Comparison of ENCODE assay signal across 1 cellular context in genomic region chr2:46339676-46340459, GRCh38.
TF ChIP-seq lines count a peak whose summit lies in the region.

No MANE protein-coding gene starts in this region.

TF ChIP-seq in K562, 482 proteins besides CTCF, POLR2A, EP300 and RAD21 (continued from another document and continues in another):
- TF ChIP-seq STAT6 (CRISPR knock-in tag; IDR thresholded peaks at IDR 0.05), result peak; percentile 67; the same call in 1 of the 2 replicates
- TF ChIP-seq TAF9B (IDR thresholded peaks at IDR 0.05; ENCODE audit: partially characterized antibody), result peak; percentile 90
- TF ChIP-seq MEF2A (IDR thresholded peaks at IDR 0.05; ENCODE audit: control insufficient read depth, low read depth, low read length), result peak; percentile 11; the same call in 1 of the 2 replicates
- no peak for TF ChIP-seq FOXK1 (CRISPR knock-in tag; IDR thresholded peaks at IDR 0.05; ENCODE audit: borderline replicate concordance)
- TF ChIP-seq RBM14 (IDR thresholded peaks at IDR 0.05; ENCODE audit: borderline replicate concordance, insufficient read depth, low read depth, low read length), result no peak
- TF ChIP-seq SNIP1 (IDR thresholded peaks at IDR 0.05; ENCODE audit: low read depth), result no peak
- no peak for TF ChIP-seq ZNF232 (CRISPR knock-in tag; IDR thresholded peaks at IDR 0.05)
- 0 out of 2 replicates have a peak, but pooled peaks have one; percentile 20 for TF ChIP-seq RBFOX2 (IDR thresholded peaks at IDR 0.05; ENCODE audit: low read depth, low read length)
- TF ChIP-seq IRF2 (CRISPR knock-in tag; IDR thresholded peaks at IDR 0.05), result no peak
- TF ChIP-seq POLR2G (IDR thresholded peaks at IDR 0.05; ENCODE audit: low read depth, low read length), result 0 out of 2 replicates have a peak, but pooled peaks have one; percentile 24
- TF ChIP-seq ZSCAN32 (CRISPR knock-in tag; IDR thresholded peaks at IDR 0.05), result no peak
- no peak for TF ChIP-seq ZNF347 (CRISPR knock-in tag; IDR thresholded peaks at IDR 0.05; ENCODE audit: low read depth)
- no peak for TF ChIP-seq ELF1 (tag; IDR thresholded peaks at IDR 0.05)
- TF ChIP-seq, protein P1, sequence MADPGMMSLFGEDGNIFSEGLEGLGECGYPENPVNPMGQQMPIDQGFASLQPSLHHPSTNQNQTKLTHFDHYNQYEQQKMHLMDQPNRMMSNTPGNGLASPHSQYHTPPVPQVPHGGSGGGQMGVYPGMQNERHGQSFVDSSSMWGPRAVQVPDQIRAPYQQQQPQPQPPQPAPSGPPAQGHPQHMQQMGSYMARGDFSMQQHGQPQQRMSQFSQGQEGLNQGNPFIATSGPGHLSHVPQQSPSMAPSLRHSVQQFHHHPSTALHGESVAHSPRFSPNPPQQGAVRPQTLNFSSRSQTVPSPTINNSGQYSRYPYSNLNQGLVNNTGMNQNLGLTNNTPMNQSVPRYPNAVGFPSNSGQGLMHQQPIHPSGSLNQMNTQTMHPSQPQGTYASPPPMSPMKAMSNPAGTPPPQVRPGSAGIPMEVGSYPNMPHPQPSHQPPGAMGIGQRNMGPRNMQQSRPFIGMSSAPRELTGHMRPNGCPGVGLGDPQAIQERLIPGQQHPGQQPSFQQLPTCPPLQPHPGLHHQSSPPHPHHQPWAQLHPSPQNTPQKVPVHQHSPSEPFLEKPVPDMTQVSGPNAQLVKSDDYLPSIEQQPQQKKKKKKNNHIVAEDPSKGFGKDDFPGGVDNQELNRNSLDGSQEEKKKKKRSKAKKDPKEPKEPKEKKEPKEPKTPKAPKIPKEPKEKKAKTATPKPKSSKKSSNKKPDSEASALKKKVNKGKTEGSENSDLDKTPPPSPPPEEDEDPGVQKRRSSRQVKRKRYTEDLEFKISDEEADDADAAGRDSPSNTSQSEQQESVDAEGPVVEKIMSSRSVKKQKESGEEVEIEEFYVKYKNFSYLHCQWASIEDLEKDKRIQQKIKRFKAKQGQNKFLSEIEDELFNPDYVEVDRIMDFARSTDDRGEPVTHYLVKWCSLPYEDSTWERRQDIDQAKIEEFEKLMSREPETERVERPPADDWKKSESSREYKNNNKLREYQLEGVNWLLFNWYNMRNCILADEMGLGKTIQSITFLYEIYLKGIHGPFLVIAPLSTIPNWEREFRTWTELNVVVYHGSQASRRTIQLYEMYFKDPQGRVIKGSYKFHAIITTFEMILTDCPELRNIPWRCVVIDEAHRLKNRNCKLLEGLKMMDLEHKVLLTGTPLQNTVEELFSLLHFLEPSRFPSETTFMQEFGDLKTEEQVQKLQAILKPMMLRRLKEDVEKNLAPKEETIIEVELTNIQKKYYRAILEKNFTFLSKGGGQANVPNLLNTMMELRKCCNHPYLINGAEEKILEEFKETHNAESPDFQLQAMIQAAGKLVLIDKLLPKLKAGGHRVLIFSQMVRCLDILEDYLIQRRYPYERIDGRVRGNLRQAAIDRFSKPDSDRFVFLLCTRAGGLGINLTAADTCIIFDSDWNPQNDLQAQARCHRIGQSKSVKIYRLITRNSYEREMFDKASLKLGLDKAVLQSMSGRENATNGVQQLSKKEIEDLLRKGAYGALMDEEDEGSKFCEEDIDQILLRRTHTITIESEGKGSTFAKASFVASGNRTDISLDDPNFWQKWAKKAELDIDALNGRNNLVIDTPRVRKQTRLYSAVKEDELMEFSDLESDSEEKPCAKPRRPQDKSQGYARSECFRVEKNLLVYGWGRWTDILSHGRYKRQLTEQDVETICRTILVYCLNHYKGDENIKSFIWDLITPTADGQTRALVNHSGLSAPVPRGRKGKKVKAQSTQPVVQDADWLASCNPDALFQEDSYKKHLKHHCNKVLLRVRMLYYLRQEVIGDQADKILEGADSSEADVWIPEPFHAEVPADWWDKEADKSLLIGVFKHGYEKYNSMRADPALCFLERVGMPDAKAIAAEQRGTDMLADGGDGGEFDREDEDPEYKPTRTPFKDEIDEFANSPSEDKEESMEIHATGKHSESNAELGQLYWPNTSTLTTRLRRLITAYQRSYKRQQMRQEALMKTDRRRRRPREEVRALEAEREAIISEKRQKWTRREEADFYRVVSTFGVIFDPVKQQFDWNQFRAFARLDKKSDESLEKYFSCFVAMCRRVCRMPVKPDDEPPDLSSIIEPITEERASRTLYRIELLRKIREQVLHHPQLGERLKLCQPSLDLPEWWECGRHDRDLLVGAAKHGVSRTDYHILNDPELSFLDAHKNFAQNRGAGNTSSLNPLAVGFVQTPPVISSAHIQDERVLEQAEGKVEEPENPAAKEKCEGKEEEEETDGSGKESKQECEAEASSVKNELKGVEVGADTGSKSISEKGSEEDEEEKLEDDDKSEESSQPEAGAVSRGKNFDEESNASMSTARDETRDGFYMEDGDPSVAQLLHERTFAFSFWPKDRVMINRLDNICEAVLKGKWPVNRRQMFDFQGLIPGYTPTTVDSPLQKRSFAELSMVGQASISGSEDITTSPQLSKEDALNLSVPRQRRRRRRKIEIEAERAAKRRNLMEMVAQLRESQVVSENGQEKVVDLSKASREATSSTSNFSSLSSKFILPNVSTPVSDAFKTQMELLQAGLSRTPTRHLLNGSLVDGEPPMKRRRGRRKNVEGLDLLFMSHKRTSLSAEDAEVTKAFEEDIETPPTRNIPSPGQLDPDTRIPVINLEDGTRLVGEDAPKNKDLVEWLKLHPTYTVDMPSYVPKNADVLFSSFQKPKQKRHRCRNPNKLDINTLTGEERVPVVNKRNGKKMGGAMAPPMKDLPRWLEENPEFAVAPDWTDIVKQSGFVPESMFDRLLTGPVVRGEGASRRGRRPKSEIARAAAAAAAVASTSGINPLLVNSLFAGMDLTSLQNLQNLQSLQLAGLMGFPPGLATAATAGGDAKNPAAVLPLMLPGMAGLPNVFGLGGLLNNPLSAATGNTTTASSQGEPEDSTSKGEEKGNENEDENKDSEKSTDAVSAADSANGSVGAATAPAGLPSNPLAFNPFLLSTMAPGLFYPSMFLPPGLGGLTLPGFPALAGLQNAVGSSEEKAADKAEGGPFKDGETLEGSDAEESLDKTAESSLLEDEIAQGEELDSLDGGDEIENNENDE (IDR thresholded peaks at IDR 0.05; ENCODE audit: low read depth, low read length), result no peak
- no peak for TF ChIP-seq NFE2L1 (tag; IDR thresholded peaks at IDR 0.05; ENCODE audit: borderline replicate concordance, low read depth)
- TF ChIP-seq SMAD2 (IDR thresholded peaks at IDR 0.05; ENCODE audit: low read depth, low read length), result no peak
- TF ChIP-seq E2F3 (CRISPR knock-in tag; IDR thresholded peaks at IDR 0.05), result peak; percentile 72
- TF ChIP-seq, protein P2, sequence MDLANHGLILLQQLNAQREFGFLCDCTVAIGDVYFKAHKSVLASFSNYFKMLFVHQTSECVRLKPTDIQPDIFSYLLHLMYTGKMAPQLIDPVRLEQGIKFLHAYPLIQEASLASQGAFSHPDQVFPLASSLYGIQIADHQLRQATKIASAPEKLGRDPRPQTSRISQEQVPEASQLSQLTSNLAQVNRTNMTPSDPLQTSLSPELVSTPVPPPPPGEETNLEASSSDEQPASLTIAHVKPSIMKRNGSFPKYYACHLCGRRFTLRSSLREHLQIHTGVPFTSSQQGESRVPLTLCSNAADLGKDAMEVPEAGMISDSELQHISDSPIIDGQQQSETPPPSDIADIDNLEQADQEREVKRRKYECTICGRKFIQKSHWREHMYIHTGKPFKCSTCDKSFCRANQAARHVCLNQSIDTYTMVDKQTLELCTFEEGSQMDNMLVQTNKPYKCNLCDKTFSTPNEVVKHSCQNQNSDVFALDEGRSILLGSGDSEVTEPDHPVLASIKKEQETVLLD (IDR thresholded peaks at IDR 0.05), result peak; percentile 76; the same call in 1 of the 2 replicates
- TF ChIP-seq TCF3 (CRISPR knock-in tag; IDR thresholded peaks at IDR 0.05), result peak; percentile 98
- no peak for TF ChIP-seq ARID2 (IDR thresholded peaks at IDR 0.05)
- no peak for TF ChIP-seq PREB (CRISPR knock-in tag; IDR thresholded peaks at IDR 0.05)
- no peak for TF ChIP-seq ZNF140 (CRISPR knock-in tag; IDR thresholded peaks at IDR 0.05)
- TF ChIP-seq HDAC3 (IDR thresholded peaks at IDR 0.05; ENCODE audit: borderline replicate concordance, partially characterized antibody), result peak; percentile 96
- TF ChIP-seq, protein P3, sequence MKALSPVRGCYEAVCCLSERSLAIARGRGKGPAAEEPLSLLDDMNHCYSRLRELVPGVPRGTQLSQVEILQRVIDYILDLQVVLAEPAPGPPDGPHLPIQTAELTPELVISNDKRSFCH (CRISPR knock-in tag; IDR thresholded peaks at IDR 0.05), result no peak
- TF ChIP-seq, protein P3 (tag; IDR thresholded peaks at IDR 0.05), result peak; percentile 88
- TF ChIP-seq ZNF197 (CRISPR knock-in tag; IDR thresholded peaks at IDR 0.05; ENCODE audit: low read depth), result peak; percentile 93
- 0 out of 2 replicates have a peak, but pooled peaks have one; percentile 42 for TF ChIP-seq THRB (CRISPR knock-in tag; conservative IDR thresholded peaks at IDR 0.05)
- no peak for TF ChIP-seq PBX2 (CRISPR knock-in tag; IDR thresholded peaks at IDR 0.05; ENCODE audit: low read depth)
- peak; percentile 44; the same call in 1 of the 2 replicates for TF ChIP-seq PBX2 (tag; conservative IDR thresholded peaks at IDR 0.05; ENCODE audit: low read depth)
- peak; percentile 97 to 99 for TF ChIP-seq MNT (conservative IDR thresholded peaks at IDR 0.05)
- TF ChIP-seq PKNOX1 (IDR thresholded peaks at IDR 0.05), result peak; percentile 70
